23 cellular contexts compared by ENCODE assay signal in genomic region chr10:5354068-5354467, GRCh38. TPM values are rescaled to one million over a fixed set of nuclear protein-coding genes. Genes with fewer than 3 reads are reported as not detected.
DNase-seq lines count a peak whose midpoint lies in the region; ATAC-seq and TF ChIP-seq lines count a peak whose summit lies in the region.
"Had no signal": no experiment of that assay in that cellular context is flagged by ENCODE, and none has a peak within 500 bp of the region (broad histone marks: within the 10 kb centered on the region; RNA-seq: fewer than 3 reads in every experiment).

No MANE protein-coding gene starts in this region.

- 63% methylated on average over 3 of the region's 3 CpGs for WGBS in suprapubic skin

- no peak for TF ChIP-seq EP300 in suprapubic skin (IDR thresholded peaks at IDR 0.05)

- no peak overlapping the region for H3K4me3 ChIP-seq in suprapubic skin
- H3K4me3 ChIP-seq: esophagus muscularis mucosa, psoas muscle, spleen, tibial artery had no signal

- intact Hi-C loops in sciatic nerve (cut with DNase I), result no loop called here

- peaks cover 5% of the 10 kb centered on the region for H3K27me3 Mint-ChIP-seq in neural crest cell (ENCODE audit: low read depth)

- H3K9me3 ChIP-seq in suprapubic skin, result no peaks in the 10 kb centered on the region
- H3K9me3 ChIP-seq: esophagus muscularis mucosa, psoas muscle, spleen, tibial artery had no signal

- H3K27ac Mint-ChIP-seq in neural crest cell (ENCODE audit: unreplicated experiment), result peak overlapping the region; percentile 36
- H3K27ac Mint-ChIP-seq: activated T-cell treated with anti-CD3 and anti-CD28 coated beads, Interleukin-2, amount 50 U/mL, for 72 hours; IgD-negative memory B cell; memory B cell; natural killer cell; stimulated activated memory B cell treated with anti-CD40 and anti-IgM and Interleukin-4, amounts not matched to agents 10 μg/mL and 1 μg/mL and 100 μg/mL, for 72 hours had no signal

- no peaks in the 10 kb centered on the region for H3K9me3 Mint-ChIP-seq in neural crest cell
- H3K9me3 Mint-ChIP-seq: activated T-cell treated with anti-CD3 and anti-CD28 coated beads, Interleukin-2, amount 50 U/mL, for 72 hours; natural killer cell had no signal

- peak; percentile 87 for ATAC-seq in GM19452 (IDR thresholded peaks at IDR 0.05; ENCODE audit: unreplicated experiment)
- peak; percentile 91 for ATAC-seq in HG02678 (IDR thresholded peaks at IDR 0.05; ENCODE audit: unreplicated experiment)
- peak; percentile 70 for ATAC-seq in HG03442 (IDR thresholded peaks at IDR 0.05; ENCODE audit: unreplicated experiment)
- ATAC-seq in sciatic nerve, result no peak
- ATAC-seq: activated T-cell treated with anti-CD3 and anti-CD28 coated beads, Interleukin-2, amount 50 U/mL, for 72 hours; natural killer cell; Panc1; psoas muscle; SK-N-SH treated with all-trans-retinoic acid at 6 μM for 48 hours; stimulated activated memory B cell treated with anti-CD40 and anti-IgM and Interleukin-4, amounts not matched to agents 10 μg/mL and 1 μg/mL and 100 μg/mL, for 72 hours had no signal

- no peaks in the 10 kb centered on the region for H3K4me1 Mint-ChIP-seq in neural crest cell
- H3K4me1 Mint-ChIP-seq: IgD-negative memory B cell; memory B cell; stimulated activated memory B cell treated with anti-CD40 and anti-IgM and Interleukin-4, amounts not matched to agents 10 μg/mL and 1 μg/mL and 100 μg/mL, for 72 hours had no signal

- no peaks in the 10 kb centered on the region for H3K4me1 ChIP-seq in suprapubic skin
- H3K4me1 ChIP-seq: esophagus muscularis mucosa, psoas muscle, spleen, tibial artery had no signal

- no peak for TF ChIP-seq POLR2A in suprapubic skin (IDR thresholded peaks at IDR 0.05)

- no peaks in the 10 kb centered on the region for H3K27me3 ChIP-seq in suprapubic skin

- H3K36me3 Mint-ChIP-seq in neural crest cell (ENCODE audit: low read depth), result peaks cover 3% of the 10 kb centered on the region
- H3K36me3 Mint-ChIP-seq: IgD-negative memory B cell; memory B cell; natural killer cell; stimulated activated memory B cell treated with anti-CD40 and anti-IgM and Interleukin-4, amounts not matched to agents 10 μg/mL and 1 μg/mL and 100 μg/mL, for 72 hours had no signal

- no peak for TF ChIP-seq CTCF in neural crest cell (conservative IDR thresholded peaks at IDR 0.05)
- TF ChIP-seq CTCF in suprapubic skin (IDR thresholded peaks at IDR 0.05), result no peak

- no peaks in the 10 kb centered on the region for H3K36me3 ChIP-seq in suprapubic skin
- H3K36me3 ChIP-seq: esophagus muscularis mucosa, spleen, tibial artery had no signal

- DNase-seq in neural crest cell (ENCODE audit: low read depth, low spot score), result no peak
- DNase-seq in sciatic nerve (ENCODE audit: low spot score), result no peak
- no peak for DNase-seq in activated CD8-positive, alpha-beta memory T cell treated with anti-CD3 and anti-CD28 coated beads, Interleukin-2, amount 50 U/mL, for 4 hours
- no peak for DNase-seq in suprapubic skin (ENCODE audit: low spot score in 2 of 2)
- DNase-seq: activated CD4-positive, alpha-beta T cell treated with anti-CD3 and anti-CD28 coated beads, Interleukin-2, amount 50 U/mL, for 48 hours; activated T-cell treated with anti-CD3 and anti-CD28 coated beads, Interleukin-2, amount 50 U/mL, for 72 hours; DMS153; natural killer cell; NCI-H1105; NCI-H748 treated with DMSO at 0.1 percent for 48 hours; psoas muscle; spleen; tibial artery had no signal

- H3K27ac ChIP-seq in suprapubic skin, result no peak overlapping the region
- H3K27ac ChIP-seq: esophagus muscularis mucosa, psoas muscle, spleen, tibial artery had no signal

- H3K4me3 Mint-ChIP-seq in neural crest cell, result no peak overlapping the region
- H3K4me3 Mint-ChIP-seq: activated T-cell treated with anti-CD3 and anti-CD28 coated beads, Interleukin-2, amount 50 U/mL, for 72 hours; IgD-negative memory B cell; memory B cell; natural killer cell; stimulated activated memory B cell treated with anti-CD40 and anti-IgM and Interleukin-4, amounts not matched to agents 10 μg/mL and 1 μg/mL and 100 μg/mL, for 72 hours had no signal

RNA-seq across cellular contexts. Expression of gene UCN3, which starts 10.7 kb away (rescaled TPM):
- not detected in 2 replicates for total RNA-seq in neural crest cell
- not detected for total RNA-seq in sciatic nerve
- total RNA-seq in suprapubic skin, result not detected
- total RNA-seq: activated T-cell treated with anti-CD3 and anti-CD28 coated beads, Interleukin-2, amount 50 U/mL, for 72 hours; bronchial epithelial cell; esophagus muscularis mucosa; natural killer cell; psoas muscle; spleen had no signal

RNA-seq across cellular contexts. Expression of gene TUBAL3, which starts 50.6 kb away (rescaled TPM):
- total RNA-seq in neural crest cell, result not detected in 2 replicates
- total RNA-seq in sciatic nerve, result 0.18 TPM
- total RNA-seq in suprapubic skin, result 1 to 10 TPM in 1 of 4 donors, under 1 TPM in 1, not detected in 2; 0.36 to 1.7 TPM
- total RNA-seq: activated T-cell treated with anti-CD3 and anti-CD28 coated beads, Interleukin-2, amount 50 U/mL, for 72 hours; natural killer cell; spleen had no signal

RNA-seq across cellular contexts. Expression of gene NET1, which starts 58.3 kb away (rescaled TPM):
- total RNA-seq in neural crest cell, result 70.2 and 74.2 TPM in 2 replicates
- total RNA-seq in sciatic nerve, result 86.2 TPM
- 10 to 100 TPM; 69.9 to 92.8 (median 76.2) TPM for total RNA-seq in suprapubic skin
